1 cellular context compared by ENCODE assay signal in genomic region chr10:46106410-46107255, GRCh38.
TF ChIP-seq lines count a peak whose summit lies in the region.

No MANE protein-coding gene starts in this region.

TF ChIP-seq in HepG2, 621 proteins besides CTCF, POLR2A, EP300 and RAD21 (continued from another document and continues in another):
- TF ChIP-seq ZNF879 (CRISPR knock-in tag; IDR thresholded peaks at IDR 0.05) (no peak), ARNT (IDR thresholded peaks at IDR 0.05) (no peak; the same call in 1 of the 2 replicates), NFKBIZ (CRISPR knock-in tag; IDR thresholded peaks at IDR 0.05) (no peak), ZNF550 (CRISPR knock-in tag; IDR thresholded peaks at IDR 0.05; ENCODE audit: borderline replicate concordance) (no peak), ZBED4 (CRISPR knock-in tag; IDR thresholded peaks at IDR 0.05; ENCODE audit: borderline replicate concordance) (peak; percentile 46; the same call in 1 of the 2 replicates), SCMH1 (CRISPR knock-in tag; IDR thresholded peaks at IDR 0.05; ENCODE audit: borderline replicate concordance) (no peak), ZNF790 (CRISPR knock-in tag; IDR thresholded peaks at IDR 0.05; ENCODE audit: borderline replicate concordance) (0 out of 2 replicates have a peak, but pooled peaks have one; percentile 60), SP140L (CRISPR knock-in tag; IDR thresholded peaks at IDR 0.05; ENCODE audit: borderline replicate concordance) (no peak), KDM6A (CRISPR knock-in tag; IDR thresholded peaks at IDR 0.05; ENCODE audit: low read depth) (no peak), ZNF558 (CRISPR knock-in tag; IDR thresholded peaks at IDR 0.05; ENCODE audit: borderline replicate concordance) (no peak), TEF (CRISPR knock-in tag; IDR thresholded peaks at IDR 0.05) (no peak), KDM5B (CRISPR knock-in tag; IDR thresholded peaks at IDR 0.05; ENCODE audit: borderline replicate concordance) (peak; percentile 59; the same call in 1 of the 2 replicates), AHR (CRISPR knock-in tag; IDR thresholded peaks at IDR 0.05) (no peak), ZNF788 (CRISPR knock-in tag; IDR thresholded peaks at IDR 0.05; ENCODE audit: borderline replicate concordance) (peak; percentile 27; the same call in 1 of the 2 replicates), DDIT3 (CRISPR knock-in tag; IDR thresholded peaks at IDR 0.05) (no peak), RFX5 (IDR thresholded peaks at IDR 0.05; ENCODE audit: low read depth, low read length) (no peak), GTF3A (CRISPR knock-in tag; conservative IDR thresholded peaks at IDR 0.05) (no peak), ZSCAN29 (CRISPR knock-in tag; conservative IDR thresholded peaks at IDR 0.05) (no peak), ZNF646 (CRISPR knock-in tag; IDR thresholded peaks at IDR 0.05) (no peak), ZNF354B (CRISPR knock-in tag; IDR thresholded peaks at IDR 0.05) (no peak), ZNF142 (CRISPR knock-in tag; IDR thresholded peaks at IDR 0.05) (peak; percentile 78), ZFP90 (CRISPR knock-in tag; IDR thresholded peaks at IDR 0.05; ENCODE audit: borderline replicate concordance) (no peak; the same call in 1 of the 2 replicates), ZNF687 (CRISPR knock-in tag; IDR thresholded peaks at IDR 0.05) (peak; percentile 89), SIX1 (CRISPR knock-in tag; IDR thresholded peaks at IDR 0.05; ENCODE audit: borderline replicate concordance) (no peak), ATF2 (CRISPR knock-in tag; IDR thresholded peaks at IDR 0.05) (no peak), TCF7L2 (IDR thresholded peaks at IDR 0.05; ENCODE audit: low read depth, low read length) (no peak), ZNF737 (CRISPR knock-in tag; IDR thresholded peaks at IDR 0.05; ENCODE audit: borderline replicate concordance) (no peak), JARID2 (CRISPR knock-in tag; IDR thresholded peaks at IDR 0.05; ENCODE audit: insufficient replicate concordance) (no peak), ZNF713 (CRISPR knock-in tag; IDR thresholded peaks at IDR 0.05) (no peak), ZKSCAN1 (IDR thresholded peaks at IDR 0.05; ENCODE audit: low read length) (no peak), MXD3 (CRISPR knock-in tag; IDR thresholded peaks at IDR 0.05) (no peak), PHF8 (CRISPR knock-in tag; IDR thresholded peaks at IDR 0.05) (0 out of 2 replicates have a peak, but pooled peaks have one; percentile 46), GTF2F1 (IDR thresholded peaks at IDR 0.05; ENCODE audit: low read length) (no peak), ZNF263 (CRISPR knock-in tag; IDR thresholded peaks at IDR 0.05) (peak; percentile 38; the same call in 1 of the 2 replicates)
